16 cellular contexts compared by ENCODE assay signal in genomic region chr1:110190282-110190929, GRCh38. TPM values are rescaled to one million over a fixed set of nuclear protein-coding genes. Genes with fewer than 3 reads are reported as not detected.
DNase-seq lines count a peak whose midpoint lies in the region; ATAC-seq, FAIRE-seq and TF ChIP-seq lines count a peak whose summit lies in the region.
"Had no signal": no experiment of that assay in that cellular context is flagged by ENCODE, and none has a peak within 500 bp of the region (broad histone marks: within the 10 kb centered on the region; RNA-seq: fewer than 3 reads in every experiment).

No MANE protein-coding gene starts in this region.

- no peak overlapping the region for H3K4me3 Mint-ChIP-seq in CD4-positive, alpha-beta memory T cell
- H3K4me3 Mint-ChIP-seq: WTC11 had no signal

- no peaks in the 10 kb centered on the region for H3K9me3 ChIP-seq in A673 (ENCODE audit: low read depth, low read length, poor library complexity, severe bottlenecking)
- H3K9me3 ChIP-seq in CD4-positive, alpha-beta memory T cell (ENCODE audit: control insufficient read depth in 1 of 2, low read length in 2 of 2) = no peaks in the 10 kb centered on the region
- H3K9me3 ChIP-seq: BLaER1 treated with 17β-estradiol and CSF1 and Interleukin-3, amounts not matched to agents 10 nM and 100 nM; neutrophil; SJSA1 had no signal

- CTCF ChIA-PET in A673 (lab: Charles Lee) = no interaction called here
- CTCF ChIA-PET in CD4-positive, alpha-beta memory T cell (lab: Charles Lee; ENCODE audit: partially characterized antibody) = interaction anchor here (0.9 to 3.4 kb wide), 4 partner anchors 13 to 305 kb away, joined by 5 to 11 read pairs (median 5); no protein-coding TSS in a partner anchor

- peaks cover 11 to 12% of the 10 kb centered on the region in 2 donors for H3K27me3 Mint-ChIP-seq in CD4-positive, alpha-beta memory T cell

- POLR2A ChIA-PET in A673 (lab: Charles Lee; ENCODE audit: low non-redundant PET) = no interaction called here
- POLR2A ChIA-PET in CD4-positive, alpha-beta memory T cell (lab: Charles Lee; ENCODE audit: partially characterized antibody) = interaction anchor here (0.9 kb wide), 1 partner anchor 12 kb away, joined by 3 read pairs; no protein-coding TSS in a partner anchor

- DNase-seq in A673 (ENCODE audit: low spot score) (peak; percentile 52), Daoy (ENCODE audit: low read depth) (peak; percentile 45), NCI-H446 (lab: John Stamatoyannopoulos, UW) (peak; percentile 81 to 93), left cardiac atrium (peak; percentile 46), GM19239 (ENCODE audit: insufficient read length, low spot score) (no peak), urothelium cell line (ENCODE audit: low spot score) (no peak)
- no peak for DNase-seq in CD4-positive, alpha-beta memory T cell
- DNase-seq: NCI-H187 treated with DMSO at 0.1 percent for 48 hours had no signal

- no peak overlapping the region for H3K27ac ChIP-seq in A673 (ENCODE audit: low read depth, low read length, poor library complexity, severe bottlenecking)
- no peak overlapping the region for H3K27ac ChIP-seq in CD4-positive, alpha-beta memory T cell (ENCODE audit: low read depth, low read length)
- H3K27ac ChIP-seq: BLaER1 treated with 17β-estradiol and CSF1 and Interleukin-3, amounts not matched to agents 10 nM and 100 nM; hepatocyte; neutrophil; SJSA1 had no signal

- no peak for TF ChIP-seq CTCF in A673 (conservative IDR thresholded peaks at IDR 0.05; ENCODE audit: low read depth, low read length)

- H3K27me3 ChIP-seq in A673 (replicated peaks; ENCODE audit: insufficient read depth, low read depth, low read length, poor library complexity) = no peaks in the 10 kb centered on the region
- no peaks in the 10 kb centered on the region for H3K27me3 ChIP-seq in CD4-positive, alpha-beta memory T cell (ENCODE audit: insufficient read depth, low read length)
- H3K27me3 ChIP-seq: BLaER1 treated with 17β-estradiol and CSF1 and Interleukin-3, amounts not matched to agents 10 nM and 100 nM; SJSA1 had no signal

- no TSS peak for BruUV-seq in A673 (replicated peaks; lab: Mats Ljungman, UMichigan)

- no peaks in the 10 kb centered on the region for H3K36me3 Mint-ChIP-seq in CD4-positive, alpha-beta memory T cell
- H3K36me3 Mint-ChIP-seq: WTC11 had no signal

- no peak overlapping the region for H3K4me3 ChIP-seq in A673 (ENCODE audit: low read depth, low read length, poor library complexity, severe bottlenecking)
- no peak overlapping the region for H3K4me3 ChIP-seq in CD4-positive, alpha-beta memory T cell (ENCODE audit: low read length in 2 of 2)
- H3K4me3 ChIP-seq: BLaER1 treated with 17β-estradiol and CSF1 and Interleukin-3, amounts not matched to agents 10 nM and 100 nM; hepatocyte; lung; SJSA1 had no signal

- no peak for FAIRE-seq in GM19239 (lab: Jason Lieb, UNC)
- no peak for FAIRE-seq in urothelium cell line (lab: Jason Lieb, UNC)
- FAIRE-seq: endometrium had no signal

- H3K27ac Mint-ChIP-seq in CD4-positive, alpha-beta memory T cell = no peak overlapping the region
- H3K27ac Mint-ChIP-seq: WTC11 had no signal

- ATAC-seq in left cardiac atrium (peak; percentile 18 to 44), HG02759 (IDR thresholded peaks at IDR 0.05; ENCODE audit: unreplicated experiment) (no peak)
- ATAC-seq: WTC11 had no signal

- H3K4me1 Mint-ChIP-seq in CD4-positive, alpha-beta memory T cell = no peaks in the 10 kb centered on the region

- H3K36me3 ChIP-seq in A673 (ENCODE audit: insufficient read depth, low read length, poor library complexity, severe bottlenecking) = no peaks in the 10 kb centered on the region
- H3K36me3 ChIP-seq in CD4-positive, alpha-beta memory T cell (ENCODE audit: insufficient read depth, low read length) = no peaks in the 10 kb centered on the region
- H3K36me3 ChIP-seq: BLaER1 treated with 17β-estradiol and CSF1 and Interleukin-3, amounts not matched to agents 10 nM and 100 nM; neutrophil; SJSA1 had no signal

- H3K9me3 Mint-ChIP-seq in CD4-positive, alpha-beta memory T cell = peaks cover 0 to 3% (median 0%) of the 10 kb centered on the region in 8 donors
- H3K9me3 Mint-ChIP-seq: WTC11 had no signal

- intact Hi-C loops in A673 (cut with micrococcal nuclease; ENCODE audit: unreplicated experiment) (no loop called here), left cardiac atrium (cut with DNase I) (no loop called here)
- intact Hi-C loops in CD4-positive, alpha-beta memory T cell (cut with micrococcal nuclease) = no loop called here

- H3K4me1 ChIP-seq in A673 (ENCODE audit: insufficient read depth, low read length, poor library complexity, severe bottlenecking) = no peaks in the 10 kb centered on the region
- no peaks in the 10 kb centered on the region for H3K4me1 ChIP-seq in CD4-positive, alpha-beta memory T cell (ENCODE audit: insufficient read depth, low read length)
- H3K4me1 ChIP-seq: BLaER1 treated with 17β-estradiol and CSF1 and Interleukin-3, amounts not matched to agents 10 nM and 100 nM; SJSA1 had no signal

RNA-seq across cellular contexts. Expression of gene KCNC4, which starts 19.7 kb away (rescaled TPM):
- total RNA-seq in A673 (2021) (0.22 and 0.24 TPM in 2 replicates), left cardiac atrium (1 to 10 TPM; 8.7 to 8.8 TPM)
- total RNA-seq in Daoy (2014; rRNA removed; shearing (Covaris generic)) = 5.1 and 5.5 TPM in 2 replicates
- 10 to 100 TPM; 11.9 to 13.4 TPM for total RNA-seq in CD4-positive, alpha-beta memory T cell
- polyA plus RNA-seq in CD4-positive, alpha-beta memory T cell = 1 to 10 TPM; 2.3 to 3.0 TPM

RNA-seq across cellular contexts. Expression of gene SLC6A17, which starts 40.1 kb away (rescaled TPM):
- total RNA-seq in A673 (2021) (not detected in 2 replicates), left cardiac atrium (under 1 TPM in 1 of 2 donors, not detected in 1; 0.13 TPM)
- total RNA-seq in Daoy (2014; rRNA removed; shearing (Covaris generic)) = 0.46 and 0.60 TPM in 2 replicates
- total RNA-seq in CD4-positive, alpha-beta memory T cell = not detected
- polyA plus RNA-seq in CD4-positive, alpha-beta memory T cell = not detected

Comparison
In these comparisons a context has a peak if more than half of its experiments do, and no peak if none do; other contexts are left out.
1. DNase-seq: peak in A673 (single experiment), Daoy (single experiment), NCI-H446 (2 of 2) and left cardiac atrium (single experiment); none in GM19239 (single experiment), CD4-positive, alpha-beta memory T cell (0 of 5) and urothelium cell line (single experiment).